ENCODE assay signal across 1 cellular context in the genomic region with DNA sequence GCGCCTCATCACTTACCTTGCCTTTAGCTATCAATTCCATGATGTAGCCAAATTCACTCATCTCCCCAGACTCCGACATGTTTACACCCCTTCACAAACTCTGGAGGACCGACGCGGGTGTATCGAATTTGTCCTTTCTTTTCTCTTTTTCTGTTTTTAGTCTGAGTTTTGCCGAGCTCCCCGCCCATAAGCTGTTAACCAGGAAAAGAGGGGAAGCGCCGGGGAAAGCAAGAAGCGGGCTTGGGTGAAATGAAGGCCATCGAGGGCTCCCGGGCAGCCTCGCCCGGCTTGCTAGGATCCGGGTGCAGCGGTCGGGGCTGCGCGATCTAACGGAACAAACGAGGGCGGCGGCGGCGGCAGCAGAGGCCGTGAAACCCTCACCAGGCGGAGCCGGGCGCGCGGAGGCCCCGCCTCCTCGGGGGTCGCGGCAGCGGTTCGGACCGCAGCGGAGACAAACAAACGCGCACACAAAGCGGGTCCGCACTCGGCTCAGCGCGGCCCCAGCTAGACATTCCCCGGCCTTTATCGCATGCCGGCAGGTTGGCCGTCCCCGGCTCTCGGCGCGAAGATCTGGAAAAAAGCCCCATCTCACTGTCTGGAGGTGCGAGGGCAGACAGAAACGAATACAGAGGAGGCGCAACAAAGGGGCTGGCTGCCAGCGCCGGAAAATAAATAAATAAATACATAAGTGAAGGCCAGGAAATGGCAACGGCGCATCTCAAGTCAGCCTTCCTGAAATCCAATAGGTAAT.
TF ChIP-seq lines count a peak whose summit lies in the region.

No MANE protein-coding gene starts in this region.

TF ChIP-seq in WTC11, 78 proteins besides CTCF, POLR2A, EP300 and RAD21 (continued from another document and continues in another):
- no peak for TF ChIP-seq USF2 (CRISPR knock-in tag; IDR thresholded peaks at IDR 0.05)
- TF ChIP-seq GABPB1 (CRISPR knock-in tag; IDR thresholded peaks at IDR 0.05): no peak
- TF ChIP-seq, protein P1, sequence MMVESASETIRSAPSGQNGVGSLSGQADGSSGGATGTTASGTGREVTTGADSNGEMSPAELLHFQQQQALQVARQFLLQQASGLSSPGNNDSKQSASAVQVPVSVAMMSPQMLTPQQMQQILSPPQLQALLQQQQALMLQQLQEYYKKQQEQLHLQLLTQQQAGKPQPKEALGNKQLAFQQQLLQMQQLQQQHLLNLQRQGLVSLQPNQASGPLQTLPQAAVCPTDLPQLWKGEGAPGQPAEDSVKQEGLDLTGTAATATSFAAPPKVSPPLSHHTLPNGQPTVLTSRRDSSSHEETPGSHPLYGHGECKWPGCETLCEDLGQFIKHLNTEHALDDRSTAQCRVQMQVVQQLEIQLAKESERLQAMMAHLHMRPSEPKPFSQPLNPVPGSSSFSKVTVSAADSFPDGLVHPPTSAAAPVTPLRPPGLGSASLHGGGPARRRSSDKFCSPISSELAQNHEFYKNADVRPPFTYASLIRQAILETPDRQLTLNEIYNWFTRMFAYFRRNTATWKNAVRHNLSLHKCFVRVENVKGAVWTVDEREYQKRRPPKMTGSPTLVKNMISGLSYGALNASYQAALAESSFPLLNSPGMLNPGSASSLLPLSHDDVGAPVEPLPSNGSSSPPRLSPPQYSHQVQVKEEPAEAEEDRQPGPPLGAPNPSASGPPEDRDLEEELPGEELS (CRISPR knock-in tag; IDR thresholded peaks at IDR 0.05): peak; percentile 62
- no peak for TF ChIP-seq ATF6 (CRISPR knock-in tag; IDR thresholded peaks at IDR 0.05)
- TF ChIP-seq ZNF219 (CRISPR knock-in tag; IDR thresholded peaks at IDR 0.05; ENCODE audit: borderline replicate concordance): no peak
- TF ChIP-seq ETV6 (CRISPR knock-in tag; IDR thresholded peaks at IDR 0.05): 0 out of 2 replicates have a peak, but pooled peaks have one; percentile 17
- TF ChIP-seq NFE2L1 (CRISPR knock-in tag; IDR thresholded peaks at IDR 0.05): peak; percentile 67; the same call in 1 of the 2 replicates
- TF ChIP-seq CREB1 (CRISPR knock-in tag; IDR thresholded peaks at IDR 0.05): peak; percentile 53; the same call in 1 of the 2 replicates
- no peak for TF ChIP-seq TEAD4 (CRISPR knock-in tag; IDR thresholded peaks at IDR 0.05)
- no peak for TF ChIP-seq E2F4 (CRISPR knock-in tag; IDR thresholded peaks at IDR 0.05; ENCODE audit: borderline replicate concordance, low read depth)
- TF ChIP-seq, protein P2, sequence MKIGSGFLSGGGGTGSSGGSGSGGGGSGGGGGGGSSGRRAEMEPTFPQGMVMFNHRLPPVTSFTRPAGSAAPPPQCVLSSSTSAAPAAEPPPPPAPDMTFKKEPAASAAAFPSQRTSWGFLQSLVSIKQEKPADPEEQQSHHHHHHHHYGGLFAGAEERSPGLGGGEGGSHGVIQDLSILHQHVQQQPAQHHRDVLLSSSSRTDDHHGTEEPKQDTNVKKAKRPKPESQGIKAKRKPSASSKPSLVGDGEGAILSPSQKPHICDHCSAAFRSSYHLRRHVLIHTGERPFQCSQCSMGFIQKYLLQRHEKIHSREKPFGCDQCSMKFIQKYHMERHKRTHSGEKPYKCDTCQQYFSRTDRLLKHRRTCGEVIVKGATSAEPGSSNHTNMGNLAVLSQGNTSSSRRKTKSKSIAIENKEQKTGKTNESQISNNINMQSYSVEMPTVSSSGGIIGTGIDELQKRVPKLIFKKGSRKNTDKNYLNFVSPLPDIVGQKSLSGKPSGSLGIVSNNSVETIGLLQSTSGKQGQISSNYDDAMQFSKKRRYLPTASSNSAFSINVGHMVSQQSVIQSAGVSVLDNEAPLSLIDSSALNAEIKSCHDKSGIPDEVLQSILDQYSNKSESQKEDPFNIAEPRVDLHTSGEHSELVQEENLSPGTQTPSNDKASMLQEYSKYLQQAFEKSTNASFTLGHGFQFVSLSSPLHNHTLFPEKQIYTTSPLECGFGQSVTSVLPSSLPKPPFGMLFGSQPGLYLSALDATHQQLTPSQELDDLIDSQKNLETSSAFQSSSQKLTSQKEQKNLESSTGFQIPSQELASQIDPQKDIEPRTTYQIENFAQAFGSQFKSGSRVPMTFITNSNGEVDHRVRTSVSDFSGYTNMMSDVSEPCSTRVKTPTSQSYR (CRISPR knock-in tag; IDR thresholded peaks at IDR 0.05): peak; percentile 53; the same call in 1 of the 2 replicates
- TF ChIP-seq ZNF425 (CRISPR knock-in tag; conservative IDR thresholded peaks at IDR 0.05): no peak
- no peak for TF ChIP-seq USF1 (CRISPR knock-in tag; IDR thresholded peaks at IDR 0.05)
- no peak for TF ChIP-seq EMX1 (CRISPR knock-in tag; IDR thresholded peaks at IDR 0.05)
- TF ChIP-seq, protein P3, sequence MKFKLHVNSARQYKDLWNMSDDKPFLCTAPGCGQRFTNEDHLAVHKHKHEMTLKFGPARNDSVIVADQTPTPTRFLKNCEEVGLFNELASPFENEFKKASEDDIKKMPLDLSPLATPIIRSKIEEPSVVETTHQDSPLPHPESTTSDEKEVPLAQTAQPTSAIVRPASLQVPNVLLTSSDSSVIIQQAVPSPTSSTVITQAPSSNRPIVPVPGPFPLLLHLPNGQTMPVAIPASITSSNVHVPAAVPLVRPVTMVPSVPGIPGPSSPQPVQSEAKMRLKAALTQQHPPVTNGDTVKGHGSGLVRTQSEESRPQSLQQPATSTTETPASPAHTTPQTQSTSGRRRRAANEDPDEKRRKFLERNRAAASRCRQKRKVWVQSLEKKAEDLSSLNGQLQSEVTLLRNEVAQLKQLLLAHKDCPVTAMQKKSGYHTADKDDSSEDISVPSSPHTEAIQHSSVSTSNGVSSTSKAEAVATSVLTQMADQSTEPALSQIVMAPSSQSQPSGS (CRISPR knock-in tag; IDR thresholded peaks at IDR 0.05; ENCODE audit: borderline replicate concordance, low read depth): no peak
- no peak for TF ChIP-seq MYBL2 (CRISPR knock-in tag; IDR thresholded peaks at IDR 0.05)
- TF ChIP-seq SMAD3 (CRISPR knock-in tag; IDR thresholded peaks at IDR 0.05; ENCODE audit: borderline replicate concordance): peak; percentile 54; the same call in 1 of the 2 replicates
- no peak for TF ChIP-seq CBFB (CRISPR knock-in tag; IDR thresholded peaks at IDR 0.05; ENCODE audit: low read depth)
- TF ChIP-seq, protein P4, sequence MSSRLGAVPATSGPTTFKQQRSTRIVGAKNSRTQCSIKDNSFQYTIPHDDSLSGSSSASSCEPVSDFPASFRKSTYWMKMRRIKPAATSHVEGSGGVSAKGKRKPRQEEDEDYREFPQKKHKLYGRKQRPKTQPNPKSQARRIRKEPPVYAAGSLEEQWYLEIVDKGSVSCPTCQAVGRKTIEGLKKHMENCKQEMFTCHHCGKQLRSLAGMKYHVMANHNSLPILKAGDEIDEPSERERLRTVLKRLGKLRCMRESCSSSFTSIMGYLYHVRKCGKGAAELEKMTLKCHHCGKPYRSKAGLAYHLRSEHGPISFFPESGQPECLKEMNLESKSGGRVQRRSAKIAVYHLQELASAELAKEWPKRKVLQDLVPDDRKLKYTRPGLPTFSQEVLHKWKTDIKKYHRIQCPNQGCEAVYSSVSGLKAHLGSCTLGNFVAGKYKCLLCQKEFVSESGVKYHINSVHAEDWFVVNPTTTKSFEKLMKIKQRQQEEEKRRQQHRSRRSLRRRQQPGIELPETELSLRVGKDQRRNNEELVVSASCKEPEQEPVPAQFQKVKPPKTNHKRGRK (CRISPR knock-in tag; IDR thresholded peaks at IDR 0.05; ENCODE audit: borderline replicate concordance): no peak
- TF ChIP-seq, protein P5, sequence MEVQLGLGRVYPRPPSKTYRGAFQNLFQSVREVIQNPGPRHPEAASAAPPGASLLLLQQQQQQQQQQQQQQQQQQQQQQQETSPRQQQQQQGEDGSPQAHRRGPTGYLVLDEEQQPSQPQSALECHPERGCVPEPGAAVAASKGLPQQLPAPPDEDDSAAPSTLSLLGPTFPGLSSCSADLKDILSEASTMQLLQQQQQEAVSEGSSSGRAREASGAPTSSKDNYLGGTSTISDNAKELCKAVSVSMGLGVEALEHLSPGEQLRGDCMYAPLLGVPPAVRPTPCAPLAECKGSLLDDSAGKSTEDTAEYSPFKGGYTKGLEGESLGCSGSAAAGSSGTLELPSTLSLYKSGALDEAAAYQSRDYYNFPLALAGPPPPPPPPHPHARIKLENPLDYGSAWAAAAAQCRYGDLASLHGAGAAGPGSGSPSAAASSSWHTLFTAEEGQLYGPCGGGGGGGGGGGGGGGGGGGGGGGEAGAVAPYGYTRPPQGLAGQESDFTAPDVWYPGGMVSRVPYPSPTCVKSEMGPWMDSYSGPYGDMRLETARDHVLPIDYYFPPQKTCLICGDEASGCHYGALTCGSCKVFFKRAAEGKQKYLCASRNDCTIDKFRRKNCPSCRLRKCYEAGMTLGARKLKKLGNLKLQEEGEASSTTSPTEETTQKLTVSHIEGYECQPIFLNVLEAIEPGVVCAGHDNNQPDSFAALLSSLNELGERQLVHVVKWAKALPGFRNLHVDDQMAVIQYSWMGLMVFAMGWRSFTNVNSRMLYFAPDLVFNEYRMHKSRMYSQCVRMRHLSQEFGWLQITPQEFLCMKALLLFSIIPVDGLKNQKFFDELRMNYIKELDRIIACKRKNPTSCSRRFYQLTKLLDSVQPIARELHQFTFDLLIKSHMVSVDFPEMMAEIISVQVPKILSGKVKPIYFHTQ (CRISPR knock-in tag; IDR thresholded peaks at IDR 0.05): no peak
- TF ChIP-seq HMGA2 (CRISPR knock-in tag; IDR thresholded peaks at IDR 0.05): no peak
- no peak for TF ChIP-seq ELF4 (CRISPR knock-in tag; IDR thresholded peaks at IDR 0.05; ENCODE audit: low read depth)
- TF ChIP-seq, protein P6, sequence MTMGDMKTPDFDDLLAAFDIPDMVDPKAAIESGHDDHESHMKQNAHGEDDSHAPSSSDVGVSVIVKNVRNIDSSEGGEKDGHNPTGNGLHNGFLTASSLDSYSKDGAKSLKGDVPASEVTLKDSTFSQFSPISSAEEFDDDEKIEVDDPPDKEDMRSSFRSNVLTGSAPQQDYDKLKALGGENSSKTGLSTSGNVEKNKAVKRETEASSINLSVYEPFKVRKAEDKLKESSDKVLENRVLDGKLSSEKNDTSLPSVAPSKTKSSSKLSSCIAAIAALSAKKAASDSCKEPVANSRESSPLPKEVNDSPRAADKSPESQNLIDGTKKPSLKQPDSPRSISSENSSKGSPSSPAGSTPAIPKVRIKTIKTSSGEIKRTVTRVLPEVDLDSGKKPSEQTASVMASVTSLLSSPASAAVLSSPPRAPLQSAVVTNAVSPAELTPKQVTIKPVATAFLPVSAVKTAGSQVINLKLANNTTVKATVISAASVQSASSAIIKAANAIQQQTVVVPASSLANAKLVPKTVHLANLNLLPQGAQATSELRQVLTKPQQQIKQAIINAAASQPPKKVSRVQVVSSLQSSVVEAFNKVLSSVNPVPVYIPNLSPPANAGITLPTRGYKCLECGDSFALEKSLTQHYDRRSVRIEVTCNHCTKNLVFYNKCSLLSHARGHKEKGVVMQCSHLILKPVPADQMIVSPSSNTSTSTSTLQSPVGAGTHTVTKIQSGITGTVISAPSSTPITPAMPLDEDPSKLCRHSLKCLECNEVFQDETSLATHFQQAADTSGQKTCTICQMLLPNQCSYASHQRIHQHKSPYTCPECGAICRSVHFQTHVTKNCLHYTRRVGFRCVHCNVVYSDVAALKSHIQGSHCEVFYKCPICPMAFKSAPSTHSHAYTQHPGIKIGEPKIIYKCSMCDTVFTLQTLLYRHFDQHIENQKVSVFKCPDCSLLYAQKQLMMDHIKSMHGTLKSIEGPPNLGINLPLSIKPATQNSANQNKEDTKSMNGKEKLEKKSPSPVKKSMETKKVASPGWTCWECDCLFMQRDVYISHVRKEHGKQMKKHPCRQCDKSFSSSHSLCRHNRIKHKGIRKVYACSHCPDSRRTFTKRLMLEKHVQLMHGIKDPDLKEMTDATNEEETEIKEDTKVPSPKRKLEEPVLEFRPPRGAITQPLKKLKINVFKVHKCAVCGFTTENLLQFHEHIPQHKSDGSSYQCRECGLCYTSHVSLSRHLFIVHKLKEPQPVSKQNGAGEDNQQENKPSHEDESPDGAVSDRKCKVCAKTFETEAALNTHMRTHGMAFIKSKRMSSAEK (CRISPR knock-in tag; IDR thresholded peaks at IDR 0.05; ENCODE audit: borderline replicate concordance): no peak
- peak; percentile 54; the same call in 1 of the 2 replicates for TF ChIP-seq SP1 (CRISPR knock-in tag; conservative IDR thresholded peaks at IDR 0.05)
